Comparison of ENCODE assay signal across 8 cellular contexts in the genomic region with DNA sequence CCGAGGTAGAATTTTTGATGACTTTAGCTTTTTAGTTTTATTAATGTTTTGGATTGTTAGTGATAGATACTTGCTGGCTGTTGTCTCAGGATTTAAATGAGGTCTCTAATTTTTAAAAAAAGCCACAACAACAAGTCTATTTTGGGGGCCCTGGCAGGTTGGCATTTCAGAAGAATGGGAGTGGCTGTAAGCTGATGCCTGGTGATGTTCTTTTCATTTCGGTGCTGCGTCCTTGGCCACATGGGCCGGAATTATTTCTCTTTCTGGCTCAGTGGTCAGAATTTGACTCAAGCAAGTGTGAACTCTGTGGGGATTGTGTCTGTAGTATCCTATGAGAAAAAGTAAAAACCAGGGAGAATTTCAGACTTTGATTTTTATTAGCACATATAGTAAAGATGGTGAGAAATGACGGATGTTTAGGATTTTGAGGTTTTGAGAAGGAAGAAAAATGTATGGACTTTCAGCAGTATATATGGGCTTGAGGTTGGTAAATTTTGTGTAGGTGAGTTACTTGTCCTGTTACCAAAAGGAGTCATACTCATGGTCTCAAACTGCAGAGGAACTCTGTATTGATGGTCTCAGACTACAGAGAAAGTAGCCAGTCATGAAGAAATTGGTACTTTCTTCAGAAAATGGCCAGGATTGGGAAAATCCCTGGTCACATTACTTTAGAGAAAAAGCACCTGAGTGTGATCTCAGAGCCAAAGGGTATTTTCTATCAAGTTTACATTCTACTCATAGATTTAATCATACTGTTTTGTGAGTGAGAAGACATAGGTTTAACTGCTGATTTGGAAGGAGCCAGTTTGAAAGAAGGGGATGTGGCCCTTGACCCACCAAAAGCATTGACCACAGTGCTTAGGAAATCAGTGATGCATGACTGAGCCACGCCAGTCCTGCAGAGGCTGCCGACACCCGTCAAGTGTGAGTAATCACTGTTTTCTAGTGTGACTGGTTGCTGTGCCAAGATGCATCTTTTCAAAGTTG.
A peak's percentile ranks its signal among the peaks of the same experiment; 100 is the strongest.
DNase-seq lines count a peak whose midpoint lies in the region; ATAC-seq lines count a peak whose summit lies in the region.

No MANE protein-coding gene starts in this region.

- ATAC-seq in GM19438 (IDR thresholded peaks at IDR 0.05; ENCODE audit: low read depth, unreplicated experiment), result peak; percentile 40
- peak; percentile 48 for ATAC-seq in HG03565 (IDR thresholded peaks at IDR 0.05; ENCODE audit: unreplicated experiment)
- ATAC-seq in left ventricle myocardium superior, result peak; percentile 30

- DNase-seq in DMS79 treated with DMSO at 0.1 percent for 48 hours (lab: John Stamatoyannopoulos, UW) (peak; percentile 10), activated T-cell treated with anti-CD3 and anti-CD28 coated beads for 48 hours (ENCODE audit: low read depth) (peak; percentile 59), left ventricle myocardium superior (peak; percentile 49), SIG-M5 treated with dmso at 0.1 percent for 504 hours (lab: John Stamatoyannopoulos, UW; ENCODE audit: unreplicated experiment) (no peak), 8988T (no peak)
- peak; percentile 23 for DNase-seq in stimulated activated CD8-positive, alpha-beta memory T cell treated with anti-CD3 and anti-CD28 coated beads, Interleukin-12 subunit alpha, Interleukin-12 subunit beta, amount 100 ng/mL, for 1 hour (ENCODE audit: low read depth)

- intact Hi-C loops in left ventricle myocardium superior (cut with micrococcal nuclease), result no loop called here

Comparison
In these comparisons a context has a peak if more than half of its experiments do, and no peak if none do; other contexts are left out.
1. DNase-seq: peak in DMS79 treated with DMSO at 0.1 percent for 48 hours (single experiment), activated T-cell treated with anti-CD3 and anti-CD28 coated beads for 48 hours (single experiment), left ventricle myocardium superior (single experiment) and stimulated activated CD8-positive, alpha-beta memory T cell treated with anti-CD3 and anti-CD28 coated beads, Interleukin-12 subunit alpha, Interleukin-12 subunit beta, amount 100 ng/mL, for 1 hour (single experiment); none in SIG-M5 treated with dmso at 0.1 percent for 504 hours (single experiment) and 8988T (single experiment).
2. Peak in every context shown above with its lines, with median percentiles within 50 percentile points of each other: ATAC-seq.